In the genomic region with DNA sequence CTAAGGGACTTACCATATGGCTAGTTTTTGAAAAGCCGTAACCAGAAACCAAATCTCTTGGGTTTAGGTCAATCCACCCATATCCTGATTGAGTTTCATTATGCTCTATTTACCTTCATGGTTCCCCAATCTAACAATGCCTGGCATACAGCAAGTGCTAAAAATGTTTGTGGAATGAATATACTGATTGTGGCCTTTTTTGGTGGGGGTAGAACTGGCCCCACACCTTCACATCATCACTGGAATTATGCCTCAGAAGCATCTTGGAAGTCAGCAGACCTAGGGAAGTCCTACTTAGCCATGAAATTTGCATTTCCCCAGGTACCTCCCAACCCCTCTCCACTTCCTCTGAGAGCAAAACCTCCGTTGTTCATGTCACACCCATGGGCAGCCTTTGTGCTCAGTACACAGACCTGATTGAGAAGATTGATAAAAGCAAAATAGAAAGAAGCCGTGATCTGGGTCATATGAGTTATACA, we compare ENCODE assay signal across 9 cellular contexts. TPM values are rescaled to one million over a fixed set of nuclear protein-coding genes. Genes with fewer than 3 reads are reported as not detected.
A peak's percentile ranks its signal among the peaks of the same experiment; 100 is the strongest.
DNase-seq lines count a peak whose midpoint lies in the region; ATAC-seq and TF ChIP-seq lines count a peak whose summit lies in the region.
"Had no signal": no experiment of that assay in that cellular context is flagged by ENCODE, and none has a peak within 500 bp of the region (broad histone marks: within the 10 kb centered on the region; RNA-seq: fewer than 3 reads in every experiment).

No MANE protein-coding gene starts in this region.

- H3K36me3 Mint-ChIP-seq in endodermal cell (ENCODE audit: low read depth) (no peaks in the 10 kb centered on the region), GM23338 (ENCODE audit: low read depth) (peaks cover 2% of the 10 kb centered on the region; the same call in 2 of the 3 replicates)

- H3K27me3 ChIP-seq in endodermal cell (ENCODE audit: control insufficient read depth, insufficient read depth, low read length, poor library complexity, severe bottlenecking) (no peaks in the 10 kb centered on the region), GM23338 (ENCODE audit: insufficient read depth) (no peaks in the 10 kb centered on the region), psoas muscle (ENCODE audit: insufficient read depth in 3 of 3, low read length in 2 of 3) (no peaks in the 10 kb centered on the region)

- no peak overlapping the region for H3K27ac ChIP-seq in endodermal cell (ENCODE audit: low read depth, low read length)
- H3K27ac ChIP-seq in GM23338 (ENCODE audit: low read depth), result no peak overlapping the region
- no peak overlapping the region for H3K27ac ChIP-seq in psoas muscle

- no peak overlapping the region for H2AFZ ChIP-seq in GM23338

- H3K27ac Mint-ChIP-seq in endodermal cell (peak overlapping the region; percentile 84), GM23338 (no peak overlapping the region)

- intact Hi-C loops in lower leg skin (cut with DNase I; ENCODE audit: low total_unique reads) (no loop called here), psoas muscle (cut with DNase I) (no loop called here)

- H3K9me3 ChIP-seq in endodermal cell (ENCODE audit: control insufficient read depth, low read length) (peaks cover 39% of the 10 kb centered on the region), psoas muscle (peaks cover 10% of the 10 kb centered on the region)

- H3K4me3 ChIP-seq in endodermal cell (ENCODE audit: low read length), result no peak overlapping the region
- H3K4me3 ChIP-seq in lower leg skin (ENCODE audit: low read depth, poor library complexity, severe bottlenecking), result no peak overlapping the region
- no peak overlapping the region for H3K4me3 ChIP-seq in GM23338
- no peak overlapping the region for H3K4me3 ChIP-seq in psoas muscle

- no peaks in the 10 kb centered on the region; the same call in none of the 2 replicates for H3K9me2 ChIP-seq in GM23338 (ENCODE audit: insufficient read depth)

- H3K4me1 Mint-ChIP-seq in endodermal cell (peaks cover 28% of the 10 kb centered on the region), GM23338 (peaks cover 22% of the 10 kb centered on the region)

- no peak overlapping the region for H3K4me2 ChIP-seq in GM23338

- H3K27me3 Mint-ChIP-seq in endodermal cell (ENCODE audit: insufficient read depth), result no peaks in the 10 kb centered on the region
- peaks cover 2% of the 10 kb centered on the region for H3K27me3 Mint-ChIP-seq in GM23338 (ENCODE audit: insufficient read depth, low read depth, poor library complexity)

- 88 to 92% methylated on average over 2 to 3 of the region's 3 CpGs for WGBS in endodermal cell (ENCODE audit: insufficient coverage in 1 of 2, insufficient read length in 1 of 2), 2 experiments
- 64 to 70% methylated on average over 3 of the region's 3 CpGs for WGBS in lower leg skin, 2 donors
- 51 to 58% (median 55%) methylated on average over 3 of the region's 3 CpGs for WGBS in psoas muscle, 3 donors

- H3K9me3 Mint-ChIP-seq in endodermal cell (peaks cover 14% of the 10 kb centered on the region), GM23338 (peaks cover 12% of the 10 kb centered on the region)

- H3F3A ChIP-seq in GM23338 (replicated peaks; ENCODE audit: low read depth), result no peaks in the 10 kb centered on the region

- no peak overlapping the region for H3K9ac ChIP-seq in endodermal cell (ENCODE audit: extremely low read depth, low read length, poor library complexity, severe bottlenecking)

- DNase-seq in endodermal cell (no peak), lower leg skin (ENCODE audit: low spot score in 2 of 2) (no peak), GM23338 (ENCODE audit: low spot score) (no peak), psoas muscle (no peak), NCI-H526 treated with DMSO at 0.1 percent for 48 hours (lab: John Stamatoyannopoulos, UW) (no peak)
- DNase-seq: NCI-H2029 had no signal

- no peak for TF ChIP-seq CTCF in endodermal cell (conservative IDR thresholded peaks at IDR 0.05)
- no peak for TF ChIP-seq CTCF in lower leg skin (IDR thresholded peaks at IDR 0.05)
- TF ChIP-seq CTCF in GM23338 (conservative IDR thresholded peaks at IDR 0.05; ENCODE audit: low read depth in 2 of 2), result no peak
- no peak for TF ChIP-seq CTCF in psoas muscle (IDR thresholded peaks at IDR 0.05)

- H4K20me1 ChIP-seq in GM23338 (replicated peaks; ENCODE audit: insufficient read depth), result no peaks in the 10 kb centered on the region

- ATAC-seq in GM18505 (IDR thresholded peaks at IDR 0.05; ENCODE audit: unreplicated experiment), result peak; percentile 65
- peak; percentile 80 for ATAC-seq in GM21381 (IDR thresholded peaks at IDR 0.05; ENCODE audit: unreplicated experiment)
- ATAC-seq in HG03460 (IDR thresholded peaks at IDR 0.05; ENCODE audit: unreplicated experiment), result peak; percentile 68
- ATAC-seq in GM23338, result no peak
- no peak for ATAC-seq in psoas muscle

- TF ChIP-seq POLR2A in GM18505 (IDR thresholded peaks at IDR 0.05; ENCODE audit: borderline replicate concordance, extremely low read depth, insufficient read depth, insufficient read length), result no peak
- no peak for TF ChIP-seq POLR2A in lower leg skin (IDR thresholded peaks at IDR 0.05)

- no peaks in the 10 kb centered on the region for H3K79me2 ChIP-seq in GM23338 (replicated peaks; ENCODE audit: insufficient read depth)

- H3K4me1 ChIP-seq in endodermal cell (ENCODE audit: control insufficient read depth, insufficient read depth, low read length), result peaks cover 16% of the 10 kb centered on the region
- 0 out of 2 replicates have a peak, but pooled peaks cover 8% of the 10 kb centered on the region for H3K4me1 ChIP-seq in GM23338 (ENCODE audit: insufficient read depth)
- H3K4me1 ChIP-seq in psoas muscle, result no peaks in the 10 kb centered on the region

- no peaks in the 10 kb centered on the region for H3K36me3 ChIP-seq in endodermal cell (ENCODE audit: control insufficient read depth, insufficient read depth, low read length)
- no peaks in the 10 kb centered on the region for H3K36me3 ChIP-seq in GM23338 (ENCODE audit: insufficient read depth)
- no peaks in the 10 kb centered on the region for H3K36me3 ChIP-seq in psoas muscle (ENCODE audit: insufficient read depth in 1 of 2, low read depth in 1 of 2)

- no peak overlapping the region for H3K4me3 Mint-ChIP-seq in endodermal cell
- no peak overlapping the region for H3K4me3 Mint-ChIP-seq in GM23338

TF ChIP-seq in GM23338, 12 proteins besides CTCF, POLR2A, EP300 and RAD21 (continues in another document):
- no peak for TF ChIP-seq POLR2AphosphoS5 (IDR thresholded peaks at IDR 0.05; ENCODE audit: low read depth)
- TF ChIP-seq, protein P1, sequence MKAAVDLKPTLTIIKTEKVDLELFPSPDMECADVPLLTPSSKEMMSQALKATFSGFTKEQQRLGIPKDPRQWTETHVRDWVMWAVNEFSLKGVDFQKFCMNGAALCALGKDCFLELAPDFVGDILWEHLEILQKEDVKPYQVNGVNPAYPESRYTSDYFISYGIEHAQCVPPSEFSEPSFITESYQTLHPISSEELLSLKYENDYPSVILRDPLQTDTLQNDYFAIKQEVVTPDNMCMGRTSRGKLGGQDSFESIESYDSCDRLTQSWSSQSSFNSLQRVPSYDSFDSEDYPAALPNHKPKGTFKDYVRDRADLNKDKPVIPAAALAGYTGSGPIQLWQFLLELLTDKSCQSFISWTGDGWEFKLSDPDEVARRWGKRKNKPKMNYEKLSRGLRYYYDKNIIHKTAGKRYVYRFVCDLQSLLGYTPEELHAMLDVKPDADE (IDR thresholded peaks at IDR 0.05), result no peak
- TF ChIP-seq ZNF114 (CRISPR knock-in tag; IDR thresholded peaks at IDR 0.05), result no peak

RNA-seq across cellular contexts. Expression of a gene that starts 17.8 kb away (rescaled TPM):
- total RNA-seq in endodermal cell (not detected), lower leg skin (1 to 10 TPM in 2 of 4 donors, under 1 TPM in 1, not detected in 1; 0.42 to 7.1 (median 4.4) TPM), psoas muscle (under 1 TPM; 0.06 to 0.27 (median 0.10) TPM)
- not detected for polyA plus RNA-seq in endodermal cell (2013, experiment 1 of 2)
- not detected for polyA plus RNA-seq in endodermal cell (2013, experiment 2 of 2)
- not detected in 2 replicates for total RNA-seq in GM23338 (2014; rRNA removed; shearing (Covaris generic))
- polyA plus RNA-seq in GM23338 (2016; fragmentation: Nextera tagmentation; extraction: Ambion mirVana) (not detected in 2 replicates), psoas muscle (under 1 TPM; 0.03 to 0.30 (median 0.04) TPM)

RNA-seq across cellular contexts. Expression of a gene that starts 47.0 kb away (rescaled TPM):
- total RNA-seq in endodermal cell, result 1 to 10 TPM in 1 of 2 donors, under 1 TPM in 1; 0.55 to 1.1 TPM
- polyA plus RNA-seq in endodermal cell (2013, experiment 1 of 2), result 2.5 TPM
- polyA plus RNA-seq in endodermal cell (2013, experiment 2 of 2), result 3.1 TPM
- 1 to 10 TPM in 3 of 4 donors, under 1 TPM in 1; 0.53 to 4.3 (median 1.5) TPM for total RNA-seq in lower leg skin
- total RNA-seq in GM23338 (2014; rRNA removed; shearing (Covaris generic)), result 0.45 TPM in 1 of 2 replicates, not detected in the other
- polyA plus RNA-seq in GM23338 (2016; fragmentation: Nextera tagmentation; extraction: Ambion mirVana), result 0.34 and 0.43 TPM in 2 replicates
- 1 to 10 TPM in 2 of 4 donors, under 1 TPM in 2; 0.76 to 1.7 (median 1.1) TPM for total RNA-seq in psoas muscle
- polyA plus RNA-seq in psoas muscle, result under 1 TPM; 0.35 to 1.00 (median 0.91) TPM

Comparison
In these comparisons a context has a peak if more than half of its experiments do, and no peak if none do; other contexts are left out.
1. ATAC-seq: peak in GM18505 (single experiment), GM21381 (single experiment) and HG03460 (single experiment); none in GM23338 (single experiment) and psoas muscle (0 of 4).